8 cellular contexts compared by ENCODE assay signal in the genomic region with DNA sequence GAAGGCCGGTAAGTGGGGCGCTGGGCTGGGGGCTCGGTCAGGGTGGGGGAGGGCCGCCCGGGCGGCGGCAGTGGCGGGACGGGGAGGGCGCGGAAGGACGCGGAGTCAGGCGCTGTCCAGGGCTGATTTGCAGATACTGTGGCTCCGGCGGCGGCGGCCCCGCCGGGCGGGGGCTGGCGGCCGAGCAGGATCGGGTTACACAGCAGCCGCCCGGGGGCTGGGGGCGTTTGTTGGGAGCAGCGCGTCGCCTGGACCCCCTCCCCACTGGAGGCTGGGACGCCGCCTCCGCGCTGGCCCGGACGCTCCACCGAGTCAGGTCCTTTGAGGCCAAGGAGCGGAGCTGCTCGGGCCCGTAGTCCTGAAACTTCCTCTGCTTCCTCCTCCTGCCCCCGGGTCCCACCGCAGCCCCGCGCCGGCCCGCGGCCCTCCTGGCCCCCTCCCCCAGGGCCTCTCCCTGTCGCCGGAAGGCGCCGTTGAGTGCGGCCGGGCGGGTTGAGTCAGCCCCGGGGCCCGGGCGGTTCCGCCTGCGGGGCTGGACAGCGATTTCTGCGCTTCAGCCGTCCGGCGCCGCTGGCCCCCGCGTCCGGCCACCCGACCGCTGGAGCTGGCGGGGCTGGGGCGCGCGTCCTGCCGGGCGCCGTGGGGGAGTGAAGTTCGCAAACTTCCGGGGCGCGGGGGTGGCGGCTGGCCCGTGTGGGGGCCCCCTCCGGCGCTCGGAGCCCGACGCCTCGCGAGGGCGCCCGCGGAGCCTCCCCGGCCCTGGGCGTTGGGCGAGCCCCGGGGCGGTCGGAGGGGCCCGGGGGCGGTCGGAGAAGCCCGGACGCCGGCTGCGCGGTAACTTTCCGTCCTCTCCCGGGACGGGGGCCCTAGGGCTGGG. TPM values are rescaled to one million over a fixed set of nuclear protein-coding genes. Genes with fewer than 3 reads are reported as not detected.
DNase-seq lines count a peak whose midpoint lies in the region; ATAC-seq, FAIRE-seq and TF ChIP-seq lines count a peak whose summit lies in the region.

No MANE protein-coding gene starts in this region.

- POLR2A ChIA-PET in CD8-positive, alpha-beta T cell (lab: Charles Lee), result interaction anchor here (0.8 to 4.3 kb wide), 14 partner anchors 8 to 1363 kb away, joined by 3 to 114 read pairs (median 4); partner anchors contain the start of genes AASDH, NOA1, PAICS and POLR2B
- POLR2A ChIA-PET in GM12878 (lab: Charles Lee), result interaction anchor here (0.5 to 3.1 kb wide), 5 partner anchors 14 to 72 kb away, joined by 3 to 31 read pairs (median 3); partner anchors contain the start of genes NOA1 and POLR2B

- H3K9me3 Mint-ChIP-seq in CD8-positive, alpha-beta T cell, result no peaks in the 10 kb centered on the region

- peak overlapping the region; percentile 94 for H3K9ac ChIP-seq in GM12878 (ENCODE audit: control insufficient read depth, insufficient read depth, low read length)
- peak overlapping the region; percentile 75 to 87 (median 86) for H3K9ac ChIP-seq in skeletal muscle tissue (ENCODE audit: low read depth in 1 of 3, low read length in 3 of 3)

- DNase-seq in CD8-positive, alpha-beta T cell, result peak; percentile 34 to 83 (median 63)
- DNase-seq in HS-5 (ENCODE audit: low read depth), result peak; percentile 9
- DNase-seq in T-helper 9 cell, result peak; percentile 55
- no peak for DNase-seq in GM12878 (ENCODE audit: low read depth, low spot score)
- DNase-seq in DMS153 (lab: John Stamatoyannopoulos, UW), result no peak

- peak overlapping the region; percentile 73 for H2AFZ ChIP-seq in GM12878 (ENCODE audit: control insufficient read depth, low read depth, low read length)

- peaks cover 51% of the 10 kb centered on the region for H3K4me1 ChIP-seq in CD8-positive, alpha-beta T cell (ENCODE audit: insufficient read depth, low read length)
- peaks cover 8% of the 10 kb centered on the region for H3K4me1 ChIP-seq in GM12878 (ENCODE audit: control insufficient read depth, insufficient read depth, low read length)
- peaks cover 7 to 21% (median 20%) of the 10 kb centered on the region in 3 donors for H3K4me1 ChIP-seq in skeletal muscle tissue (ENCODE audit: control insufficient read depth in 3 of 3, insufficient read depth in 3 of 3, low read length in 3 of 3)

- no peak for TF ChIP-seq CTCF in CD8-positive, alpha-beta T cell (IDR thresholded peaks at IDR 0.05)
- TF ChIP-seq CTCF in GM12878 (IDR thresholded peaks at IDR 0.05 in 2 of 3, conservative IDR thresholded peaks at IDR 0.05 in 1 of 3; ENCODE audit: control insufficient read depth in 2 of 3, extremely low read depth in 1 of 3, insufficient read depth in 1 of 3, low read depth in 3 of 3, low read length in 3 of 3), result peak in 1 of 3 experiments; percentile 12; a peak in 1 of 6 replicates

- peaks cover 47% of the 10 kb centered on the region for H3K79me2 ChIP-seq in GM12878 (ENCODE audit: control insufficient read depth, insufficient read depth, low read length)

- no peaks in the 10 kb centered on the region for H3K27me3 Mint-ChIP-seq in CD8-positive, alpha-beta T cell (ENCODE audit: low read depth)

- H3K4me2 ChIP-seq in GM12878 (ENCODE audit: control insufficient read depth, insufficient read depth), result peak overlapping the region; percentile 95; the same call in 1 of the 2 replicates

- 0 out of 2 replicates have a peak, but pooled peaks have one; percentile 11 for TF ChIP-seq RAD21 in GM12878 (IDR thresholded peaks at IDR 0.05; ENCODE audit: insufficient read depth, low read depth, low read length)

- H3K27ac Mint-ChIP-seq in CD8-positive, alpha-beta T cell, result peak overlapping the region; percentile 96

- H3K36me3 ChIP-seq in CD8-positive, alpha-beta T cell (ENCODE audit: insufficient read depth, low read length), result no peaks in the 10 kb centered on the region
- H3K36me3 ChIP-seq in GM12878 (ENCODE audit: control insufficient read depth in 2 of 2, insufficient read depth in 2 of 2, low read length in 1 of 2) (no peaks in the 10 kb centered on the region), skeletal muscle tissue (ENCODE audit: control insufficient read depth in 3 of 3, insufficient read depth in 3 of 3, low read length in 3 of 3) (peaks cover 0 to 4% (median 0%) of the 10 kb centered on the region in 3 donors)

- H3K27me3 ChIP-seq in CD8-positive, alpha-beta T cell (ENCODE audit: insufficient read depth, low read length), result no peaks in the 10 kb centered on the region
- H3K27me3 ChIP-seq in GM12878 (replicated peaks in 1 of 2; ENCODE audit: control insufficient read depth in 2 of 2, insufficient read depth in 2 of 2, low read length in 1 of 2) (no peaks in the 10 kb centered on the region), skeletal muscle tissue (ENCODE audit: control insufficient read depth in 3 of 3, insufficient read depth in 3 of 3, low read length in 3 of 3) (no peaks in the 10 kb centered on the region)

- peak; percentile 52 for TF ChIP-seq POLR2A in GM12878 (IDR thresholded peaks at IDR 0.05; ENCODE audit: low read depth, low read length)

- in situ Hi-C loops in GM12878 (cut with MboI), result no loop called here

- peak overlapping the region; percentile 92 for H3K4me3 ChIP-seq in CD8-positive, alpha-beta T cell (ENCODE audit: low read depth, low read length)
- H3K4me3 ChIP-seq in GM12878 (peak overlapping the region; percentile 91), iPS-11a (ENCODE audit: low read depth, low read length) (peak overlapping the region; percentile 91), skeletal muscle tissue (ENCODE audit: low read length in 3 of 3) (peak overlapping the region; percentile 86 to 91 (median 89))

- H3K9me3 ChIP-seq in CD8-positive, alpha-beta T cell (ENCODE audit: low read length), result no peaks in the 10 kb centered on the region
- H3K9me3 ChIP-seq in GM12878 (replicated peaks; ENCODE audit: control insufficient read depth, insufficient read depth, low read length) (no peaks in the 10 kb centered on the region), skeletal muscle tissue (ENCODE audit: control insufficient read depth in 3 of 3, low read length in 3 of 3) (no peaks in the 10 kb centered on the region)

- WGBS in GM12878 (ENCODE audit: insufficient coverage, insufficient replicate concordance, low lambda C conversion rate, missing lambda C conversion rate), result under 1% methylated on average over 46 of the region's 110 CpGs

- H3K4me3 Mint-ChIP-seq in CD8-positive, alpha-beta T cell, result peak overlapping the region; percentile 91

- peaks cover 23% of the 10 kb centered on the region for H3K36me3 Mint-ChIP-seq in CD8-positive, alpha-beta T cell

- peak overlapping the region; percentile 86 for H3K27ac ChIP-seq in CD8-positive, alpha-beta T cell (ENCODE audit: low read depth, low read length)
- H3K27ac ChIP-seq in GM12878 (ENCODE audit: control insufficient read depth, insufficient read depth) (peak overlapping the region; percentile 92), skeletal muscle tissue (ENCODE audit: low read depth, low read length) (peak overlapping the region; percentile 77)

- H4K20me1 ChIP-seq in GM12878 (ENCODE audit: control insufficient read depth, insufficient read depth), result no peaks in the 10 kb centered on the region

- intact Hi-C loops in CD8-positive, alpha-beta T cell (cut with DNase I, micrococcal nuclease), result loop anchor here (1.0 to 10.0 kb wide), 12 partner anchors 69 to 1511 kb away; partner anchors contain the start of genes CEP135 (in 2 of the 2), NOA1 (in 2 of the 2), SPINK2 (in 2 of the 2) and AASDH (in 1 of the 2)
- intact Hi-C loops in GM12878 (cut with micrococcal nuclease; ENCODE audit: unreplicated experiment), result loop anchor here (1.0 to 5.0 kb wide), 3 partner anchors 46 to 471 kb away; partner anchors contain the start of genes NOA1, PAICS and PPAT

- BruUV-seq in GM12878 (replicated peaks; lab: Mats Ljungman, UMichigan), result no TSS peak

- RAD21 ChIA-PET in GM12878 (lab: Charles Lee; ENCODE audit: unreplicated experiment), result interaction anchor here (0.7 to 5.2 kb wide), 4 partner anchors 14 to 443 kb away, joined by 3 to 43 read pairs (median 3); partner anchors contain the start of genes NOA1 and POLR2B

- SMC1A ChIA-PET in GM12878 (lab: Charles Lee; ENCODE audit: uncharacterized antibody, unreplicated experiment), result interaction anchor here (1.3 to 2.0 kb wide), 4 partner anchors 10 to 71 kb away, joined by 3 to 18 read pairs (median 6); partner anchors contain the start of genes NOA1 and POLR2B

- peak; percentile 57 for ATAC-seq in CD8-positive, alpha-beta T cell
- peak; percentile 47 for ATAC-seq in GM21367 (IDR thresholded peaks at IDR 0.05; ENCODE audit: unreplicated experiment)
- ATAC-seq in GM12878, result peak; percentile 80

- no peak for TF ChIP-seq EP300 in GM12878 (IDR thresholded peaks at IDR 0.05; ENCODE audit: borderline replicate concordance in 1 of 2, control insufficient read depth in 1 of 2, low read depth in 2 of 2, low read length in 2 of 2)

- CTCF ChIA-PET in CD8-positive, alpha-beta T cell (lab: Charles Lee), result interaction anchor here (0.7 to 1.7 kb wide), 4 partner anchors 13 to 483 kb away, joined by 3 to 15 read pairs (median 3); partner anchors contain the start of genes NOA1 and POLR2B
- CTCF ChIA-PET in GM12878 (lab: Yijun Ruan, JAX), result interaction anchor here (1.4 kb wide), 2 partner anchors 9 to 14 kb away, joined by 3 to 4 read pairs; no protein-coding TSS in a partner anchor

- H3K4me1 Mint-ChIP-seq in CD8-positive, alpha-beta T cell (ENCODE audit: low read depth), result peaks cover 45% of the 10 kb centered on the region

- no peak for FAIRE-seq in GM12878 (lab: Jason Lieb, UNC)

TF ChIP-seq in GM12878, 131 proteins besides CTCF, POLR2A, EP300 and RAD21 (continues in another document):
- TF ChIP-seq MEF2B (IDR thresholded peaks at IDR 0.05; ENCODE audit: partially characterized antibody, poor library complexity, severe bottlenecking) (no peak), NRF1 (conservative IDR thresholded peaks at IDR 0.05; ENCODE audit: low read depth, low read length) (no peak), CHD4 (IDR thresholded peaks at IDR 0.05) (no peak)

RNA-seq across cellular contexts. Expression of gene REST, which starts 0.7 kb away (rescaled TPM):
- total RNA-seq in CD8-positive, alpha-beta T cell, result 10 to 100 TPM; 58.9 to 60.7 TPM
- total RNA-seq in GM12878 (2013; cell fraction: nucleolus; rRNA removed), result 53.9 and 60.0 TPM in 2 replicates
- total RNA-seq in GM12878 (2014; rRNA removed), result 23.9 and 24.7 TPM in 2 replicates
- 23.3 and 23.8 TPM in 2 replicates for total RNA-seq in GM12878 (2014; rRNA removed; fragmentation: Illumina TruSeq; extraction: Trizol)
- total RNA-seq in GM12878 (2021), result 29.5 and 33.5 TPM in 2 replicates
- polyA plus RNA-seq in GM12878 (2011; ENCODE audit: low read depth), result 4.1 TPM
- 17.6 and 24.4 TPM in 2 replicates for polyA plus RNA-seq in GM12878 (2011; rRNA removed)
- polyA plus RNA-seq in GM12878 (2011; cell fraction: cytosol; rRNA removed), result 7.8 and 8.1 TPM in 2 replicates
- 9.6 and 10.3 TPM in 2 replicates for polyA plus RNA-seq in GM12878 (2011; cell fraction: nucleus; rRNA removed)
- 7.9 and 8.6 TPM in 2 replicates for polyA plus RNA-seq in GM12878 (2012)
- 12.7 and 16.3 TPM in 2 replicates for polyA plus RNA-seq in GM12878 (2014; fragmentation: Illumina TruSeq; extraction: Trizol)
- 1 to 10 TPM; 3.7 to 8.5 TPM for polyA plus RNA-seq in GM12878 (2014; fragmentation: Nextera tagmentation; extraction: Ambion mirVana)
- polyA plus RNA-seq in GM12878 (2014; rRNA removed), result 10.9 and 11.7 TPM in 2 replicates
- polyA plus RNA-seq in GM12878 (2016; fragmentation: Nextera tagmentation; extraction: Ambion mirVana), result 10 to 100 TPM; 33.6 to 36.3 TPM
- polyA minus RNA-seq in GM12878 (2011; rRNA and poly(A)+ RNA removed), result 28.3 and 58.6 TPM in 2 replicates
- 13.8 and 20.7 TPM in 2 replicates for polyA minus RNA-seq in GM12878 (2011; cell fraction: cytosol; rRNA and poly(A)+ RNA removed)
- 17.0 and 24.7 TPM in 2 replicates for polyA minus RNA-seq in GM12878 (2011; cell fraction: nucleus; rRNA and poly(A)+ RNA removed)
- 21.4 TPM for total RNA-seq in skeletal muscle tissue

Comparison
In these comparisons a context has a peak if more than half of its experiments do, and no peak if none do; other contexts are left out.
1. DNase-seq: peak in CD8-positive, alpha-beta T cell (7 of 7), HS-5 (single experiment) and T-helper 9 cell (single experiment); none in GM12878 (single experiment) and DMS153 (single experiment).
2. Peak in every context shown above with its lines, with median percentiles within 50 percentile points of each other: ATAC-seq, H3K27ac ChIP-seq and H3K4me3 ChIP-seq.